10 cellular contexts compared by ENCODE assay signal in the genomic region with DNA sequence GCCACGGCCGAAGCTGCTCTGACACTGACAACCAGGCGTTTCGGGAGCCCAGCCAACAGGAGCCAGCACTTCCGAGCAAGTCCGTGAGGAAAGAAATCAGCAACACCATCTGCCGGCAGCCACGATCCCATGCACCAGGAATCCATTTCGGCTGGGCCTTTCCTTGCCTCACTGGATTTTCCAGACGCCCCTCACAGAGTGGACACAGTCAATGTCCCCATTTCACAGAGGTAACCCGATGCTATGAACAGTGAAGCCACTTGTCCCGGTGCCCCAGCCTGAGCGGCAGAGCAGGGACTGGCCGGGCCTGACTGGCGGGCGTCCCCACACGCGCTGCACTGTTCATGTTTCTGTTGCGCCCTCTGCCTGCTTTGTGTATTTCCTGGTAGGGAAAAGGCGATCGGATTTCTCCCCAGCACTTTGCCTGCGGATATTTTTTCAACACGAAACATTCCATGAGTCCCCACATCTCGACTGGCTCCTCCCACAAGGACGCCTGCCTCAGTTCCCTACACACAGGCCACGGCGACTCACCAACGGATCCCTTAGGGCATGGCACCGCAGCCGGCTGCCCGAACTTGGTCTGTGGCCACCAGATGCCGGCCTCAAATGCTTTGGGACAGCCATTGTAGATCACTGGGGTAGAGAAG. TPM values are rescaled to one million over a fixed set of nuclear protein-coding genes. Genes with fewer than 3 reads are reported as not detected.
DNase-seq lines count a peak whose midpoint lies in the region; ATAC-seq and TF ChIP-seq lines count a peak whose summit lies in the region.
"Had no signal": no experiment of that assay in that cellular context is flagged by ENCODE, and none has a peak within 500 bp of the region (broad histone marks: within the 10 kb centered on the region; RNA-seq: fewer than 3 reads in every experiment).

No MANE protein-coding gene starts in this region.

- no peak overlapping the region for H3K4me3 ChIP-seq in H7 (ENCODE audit: insufficient read depth, low read depth, low read length)
- H3K4me3 ChIP-seq in SK-N-SH (ENCODE audit: low read depth in 2 of 2, low read length in 1 of 2), result no peak overlapping the region
- H3K4me3 ChIP-seq in heart right ventricle, result peak overlapping the region in 1 of 10 donors; percentile 39
- H3K4me3 ChIP-seq in gastrocnemius medialis, result peak overlapping the region; percentile 44 to 55 (median 51)
- H3K4me3 ChIP-seq: thoracic aorta had no signal

- H3K27me3 ChIP-seq in H7 (ENCODE audit: control insufficient read depth, insufficient read depth, low read length), result no peaks in the 10 kb centered on the region
- H3K27me3 ChIP-seq in SK-N-SH (ENCODE audit: insufficient read depth), result no peaks in the 10 kb centered on the region
- H3K27me3 ChIP-seq in heart right ventricle, result no peaks in the 10 kb centered on the region
- H3K27me3 ChIP-seq in gastrocnemius medialis, result no peaks in the 10 kb centered on the region

- ATAC-seq in heart right ventricle (peak; percentile 60 to 74 (median 70)), gastrocnemius medialis (peak; percentile 89 to 91), GM18502 (IDR thresholded peaks at IDR 0.05; ENCODE audit: poor library complexity, unreplicated experiment) (no peak)

- in situ Hi-C loops in gastrocnemius medialis (cut with MboI; ENCODE audit: low sequenced_read_pairs in 4 of 4), result loop anchor here in 1 of 4 donors (25.0 kb wide), 1 partner anchor 147 kb away; the partner anchor contains the start of gene CELSR1

- H3K36me3 ChIP-seq in H7 (replicated peaks; ENCODE audit: control insufficient read depth, insufficient read depth, low read length) (no peaks in the 10 kb centered on the region), SK-N-SH (replicated peaks in 1 of 2; ENCODE audit: control insufficient read depth in 1 of 2, insufficient read depth in 2 of 2, low read length in 1 of 2) (no peaks in the 10 kb centered on the region), heart right ventricle (no peaks in the 10 kb centered on the region), gastrocnemius medialis (no peaks in the 10 kb centered on the region)
- H3K36me3 ChIP-seq: thoracic aorta had no signal

- peaks cover 6% of the 10 kb centered on the region for H3K4me1 Mint-ChIP-seq in activated naive CD8-positive, alpha-beta T cell treated with anti-CD3 and anti-CD28 coated beads for 36 hours

- no peaks in the 10 kb centered on the region for H3K27me3 Mint-ChIP-seq in activated naive CD8-positive, alpha-beta T cell treated with anti-CD3 and anti-CD28 coated beads for 36 hours

- no peaks in the 10 kb centered on the region for H3K36me3 Mint-ChIP-seq in activated naive CD8-positive, alpha-beta T cell treated with anti-CD3 and anti-CD28 coated beads for 36 hours

- H4K20me1 ChIP-seq in SK-N-SH (ENCODE audit: insufficient read depth), result no peaks in the 10 kb centered on the region

- TF ChIP-seq RAD21 in SK-N-SH (IDR thresholded peaks at IDR 0.05; ENCODE audit: low read length), result peak; percentile 48

- 69% methylated on average over 31 of the region's 32 CpGs for WGBS in SK-N-SH (ENCODE audit: low lambda C conversion rate)
- WGBS in heart right ventricle, 2 donors, result 53 to 57% methylated on average over 32 of the region's 32 CpGs

- no peak overlapping the region for H3K4me3 Mint-ChIP-seq in activated naive CD8-positive, alpha-beta T cell treated with anti-CD3 and anti-CD28 coated beads for 36 hours
- H3K4me3 Mint-ChIP-seq: T-helper 1 cell treated with Interleukin-12 subunit alpha and Interleukin-12 subunit beta and Interleukin-4 antibody, amounts not matched to agents 30 μg/mL and 1 μg/mL, for 36 hours had no signal

- TF ChIP-seq EP300 in SK-N-SH (IDR thresholded peaks at IDR 0.05; ENCODE audit: borderline replicate concordance in 1 of 2, low read depth in 1 of 2, low read length in 1 of 2), result no peak

- CTCF ChIA-PET in SK-N-SH (lab: Yijun Ruan, JAX), result interaction anchor here (0.9 to 2.3 kb wide), 5 partner anchors 15 to 147 kb away, joined by 3 to 12 read pairs (median 4); no protein-coding TSS in a partner anchor

- TF ChIP-seq POLR2A in gastrocnemius medialis (IDR thresholded peaks at IDR 0.05), result no peak

- H3K27ac ChIP-seq in SK-N-SH (ENCODE audit: low read depth in 2 of 2, low read length in 1 of 2), result no peak overlapping the region
- H3K27ac ChIP-seq in heart right ventricle, result peak overlapping the region in 2 of 10 donors; percentile 22 to 38
- peak overlapping the region; percentile 50 to 72 (median 70) for H3K27ac ChIP-seq in gastrocnemius medialis
- H3K27ac ChIP-seq: thoracic aorta had no signal

- no peaks in the 10 kb centered on the region for H3F3A ChIP-seq in SK-N-SH (replicated peaks; ENCODE audit: insufficient read depth)

- intact Hi-C loops in heart right ventricle (cut with DNase I), result no loop called here
- intact Hi-C loops in gastrocnemius medialis (cut with DNase I; ENCODE audit: low total_unique reads), result loop anchor here (1.0 kb wide), 2 partner anchors 23 to 35 kb away; no protein-coding TSS in a partner anchor

- TF ChIP-seq CTCF in SK-N-SH (IDR thresholded peaks at IDR 0.05) (peak; percentile 29), heart right ventricle (IDR thresholded peaks at IDR 0.05) (peak in 8 of 9 donors; percentile 7 to 61 (median 36)), gastrocnemius medialis (IDR thresholded peaks at IDR 0.05 in 4 of 5, conservative IDR thresholded peaks at IDR 0.05 in 1 of 5) (peak in 4 of 5 experiments; percentile 45 to 59 (median 49))

- H3K4me1 ChIP-seq in SK-N-SH (ENCODE audit: control insufficient read depth in 1 of 2, insufficient read depth in 2 of 2, low read depth in 1 of 2, low read length in 1 of 2) (no peaks in the 10 kb centered on the region; a peak in 1 of 4 replicates), heart right ventricle (peaks cover 0 to 7% (median 0%) of the 10 kb centered on the region in 9 donors), gastrocnemius medialis (peaks cover 7 to 11% of the 10 kb centered on the region in 2 donors)

- no peaks in the 10 kb centered on the region for H3K9me3 Mint-ChIP-seq in activated naive CD8-positive, alpha-beta T cell treated with anti-CD3 and anti-CD28 coated beads for 36 hours
- H3K9me3 Mint-ChIP-seq: T-helper 1 cell treated with Interleukin-12 subunit alpha and Interleukin-12 subunit beta and Interleukin-4 antibody, amounts not matched to agents 30 μg/mL and 1 μg/mL, for 36 hours had no signal

- no peaks in the 10 kb centered on the region for H3K9me2 ChIP-seq in SK-N-SH

- H3K79me2 ChIP-seq in SK-N-SH (ENCODE audit: insufficient read depth), result no peaks in the 10 kb centered on the region

- H3K4me2 ChIP-seq in SK-N-SH, result no peak overlapping the region

- no peak overlapping the region for H3K9ac ChIP-seq in SK-N-SH

- DNase-seq in H7, result peak; percentile 75
- DNase-seq in SK-N-SH, result peak; percentile 81
- DNase-seq in heart right ventricle, result peak; percentile 60 to 71
- peak; percentile 52 to 71 for DNase-seq in gastrocnemius medialis
- no peak for DNase-seq in NK-92 treated with Interleukin-12 subunit alpha and Interleukin-12 subunit beta, amount 100 ng/mL, for 24 hours (lab: John Stamatoyannopoulos, UW)
- no peak for DNase-seq in NCI-H1436 (lab: John Stamatoyannopoulos, UW)
- no peak for DNase-seq in activated naive CD8-positive, alpha-beta T cell treated with anti-CD3 and anti-CD28 coated beads for 36 hours

- POLR2A ChIA-PET in SK-N-SH (lab: Yijun Ruan, JAX), result no interaction called here

- H3K27ac Mint-ChIP-seq in activated naive CD8-positive, alpha-beta T cell treated with anti-CD3 and anti-CD28 coated beads for 36 hours, result no peak overlapping the region
- H3K27ac Mint-ChIP-seq: T-helper 1 cell treated with Interleukin-12 subunit alpha and Interleukin-12 subunit beta and Interleukin-4 antibody, amounts not matched to agents 30 μg/mL and 1 μg/mL, for 36 hours had no signal

- H2AFZ ChIP-seq in SK-N-SH (ENCODE audit: low read depth), result no peak overlapping the region

- no peaks in the 10 kb centered on the region for H3K9me3 ChIP-seq in SK-N-SH
- H3K9me3 ChIP-seq in heart right ventricle, result no peaks in the 10 kb centered on the region
- no peaks in the 10 kb centered on the region for H3K9me3 ChIP-seq in gastrocnemius medialis
- H3K9me3 ChIP-seq: thoracic aorta had no signal

TF ChIP-seq in SK-N-SH, 30 proteins besides CTCF, POLR2A, EP300 and RAD21:
- TF ChIP-seq FOSL2 (IDR thresholded peaks at IDR 0.05; ENCODE audit: borderline replicate concordance, low read depth), result no peak
- TF ChIP-seq MEF2A (IDR thresholded peaks at IDR 0.05; ENCODE audit: borderline replicate concordance, low read depth), result no peak
- TF ChIP-seq NRF1 (IDR thresholded peaks at IDR 0.05; ENCODE audit: low read depth, low read length), result no peak
- TF ChIP-seq TCF12 (IDR thresholded peaks at IDR 0.05), result no peak
- no peak for TF ChIP-seq NFIC (IDR thresholded peaks at IDR 0.05; ENCODE audit: borderline replicate concordance)
- TF ChIP-seq EZH2phosphoT487 (IDR thresholded peaks at IDR 0.05; ENCODE audit: borderline replicate concordance, low read depth), result no peak
- peak; percentile 36 for TF ChIP-seq SMC3 (IDR thresholded peaks at IDR 0.05; ENCODE audit: low read depth, low read length)

RNA-seq across cellular contexts. Expression of gene TRMU, which starts 55.3 kb away (rescaled TPM):
- total RNA-seq in H7 (2014; rRNA removed; shearing (Covaris generic)), result 72.9 and 76.2 TPM in 2 replicates
- polyA plus RNA-seq in SK-N-SH (2012; rRNA removed) (47.1 and 47.4 TPM in 2 replicates), heart right ventricle (10 to 100 TPM; 44.0 to 80.5 TPM)
- polyA plus RNA-seq in SK-N-SH (2012; cell fraction: cytosol; rRNA removed), result 24.5 and 32.6 TPM in 2 replicates
- polyA plus RNA-seq in SK-N-SH (2012; cell fraction: nucleus; rRNA removed), result 145 and 156 TPM in 2 replicates
- total RNA-seq in heart right ventricle (10 to 100 TPM; 22.1 to 54.1 (median 26.5) TPM), gastrocnemius medialis (10 to 100 TPM in 3 of 4 donors, 1 to 10 TPM in 1; 9.1 to 14.4 (median 13.0) TPM)
- 10 to 100 TPM; 60.2 to 70.0 TPM for total RNA-seq in activated naive CD8-positive, alpha-beta T cell treated with anti-CD3 and anti-CD28 coated beads for 36 hours

Comparison
In these comparisons a context has a peak if more than half of its experiments do, and no peak if none do; other contexts are left out.
1. DNase-seq: peak in H7 (single experiment), SK-N-SH (single experiment), heart right ventricle (2 of 2) and gastrocnemius medialis (2 of 2); none in NK-92 treated with Interleukin-12 subunit alpha and Interleukin-12 subunit beta, amount 100 ng/mL, for 24 hours (single experiment), NCI-H1436 (single experiment) and activated naive CD8-positive, alpha-beta T cell treated with anti-CD3 and anti-CD28 coated beads for 36 hours (single experiment).
2. H3K4me3 ChIP-seq: peak in gastrocnemius medialis (4 of 4); none in H7 (single experiment) and SK-N-SH (0 of 2).
3. H3K27ac ChIP-seq: peak in gastrocnemius medialis (4 of 4); none in SK-N-SH (0 of 2).
4. Peak in every context shown above with its lines, with median percentiles within 50 percentile points of each other: CTCF ChIP-seq.